14 cellular contexts compared by ENCODE assay signal in genomic region chr6:139515511-139515910, GRCh38.
A peak's percentile ranks its signal among the peaks of the same experiment; 100 is the strongest.
DNase-seq lines count a peak whose midpoint lies in the region; ATAC-seq and TF ChIP-seq lines count a peak whose summit lies in the region.
"Had no signal": no experiment of that assay in that cellular context is flagged by ENCODE, and none has a peak within 500 bp of the region (broad histone marks: within the 10 kb centered on the region; RNA-seq: fewer than 3 reads in every experiment).

No MANE protein-coding gene starts in this region.

- peak; percentile 66 for ATAC-seq in stimulated activated naive CD8-positive, alpha-beta T cell treated with anti-CD3 and anti-CD28 coated beads, Interleukin-15, amount 100 ng/mL, for 72 hours
- no peak for ATAC-seq in stimulated activated naive CD8-positive, alpha-beta T cell treated with anti-CD3 and anti-CD28 coated beads, Interleukin-15, Interleukin-2, amounts not matched to agents 100 U/mL and 50 U/mL, for 24 hours

- peaks cover 8% of the 10 kb centered on the region for H3K27me3 Mint-ChIP-seq in stimulated activated naive CD8-positive, alpha-beta T cell treated with anti-CD3 and anti-CD28 coated beads, Interleukin-15, amount 100 ng/mL, for 72 hours
- H3K27me3 Mint-ChIP-seq: activated naive CD4-positive, alpha-beta T cell treated with anti-CD3 and anti-CD28 coated beads, Interleukin-2, amount 50 U/mL, for 24 hours; B cell had no signal

- intact Hi-C loops in uterus (cut with DNase I; ENCODE audit: low total_unique reads) = no loop called here

- H3K9me3 Mint-ChIP-seq in stimulated activated naive CD8-positive, alpha-beta T cell treated with anti-CD3 and anti-CD28 coated beads, Interleukin-15, amount 100 ng/mL, for 72 hours = peaks cover 0 to 3% of the 10 kb centered on the region in 2 donors
- H3K9me3 Mint-ChIP-seq: activated naive CD4-positive, alpha-beta T cell treated with anti-CD3 and anti-CD28 coated beads, Interleukin-2, amount 50 U/mL, for 24 hours had no signal

- no peak for TF ChIP-seq POLR2A in uterus (IDR thresholded peaks at IDR 0.05)

- no peaks in the 10 kb centered on the region for H3K36me3 ChIP-seq in HAP-1 (replicated peaks)
- H3K36me3 ChIP-seq in uterus = no peaks in the 10 kb centered on the region

- TF ChIP-seq CTCF in uterus (IDR thresholded peaks at IDR 0.05) = no peak

- no peak for DNase-seq in stimulated activated naive CD8-positive, alpha-beta T cell treated with anti-CD3 and anti-CD28 coated beads, Interleukin-15, amount 100 ng/mL, for 72 hours
- no peak for DNase-seq in stimulated activated naive CD8-positive, alpha-beta T cell treated with anti-CD3 and anti-CD28 coated beads, Interleukin-15, Interleukin-2, amounts not matched to agents 100 U/mL and 50 U/mL, for 24 hours
- DNase-seq in NCI-H526 treated with DMSO at 0.1 percent for 48 hours (lab: John Stamatoyannopoulos, UW) (peak; percentile 12), glomerular visceral epithelial cell (ENCODE audit: extremely low spot score) (peak; percentile 33), HAP-1 (ENCODE audit: low spot score in 2 of 2) (no peak), uterus (no peak), NCI-H82 (lab: John Stamatoyannopoulos, UW) (no peak), GDM1 (lab: John Stamatoyannopoulos, UW) (no peak)
- DNase-seq: dorsolateral prefrontal cortex; left cardiac atrium; NCI-H1436 treated with DMSO at 0.1 percent for 48 hours; stimulated activated CD8-positive, alpha-beta memory T cell treated with anti-CD3 and anti-CD28 coated beads, Interleukin-4, amount 100 ng/mL, for 48 hours had no signal

- in situ Hi-C loops in HAP-1 (cut with MboI; ENCODE audit: low sequenced_read_pairs) = no loop called here

- no peaks in the 10 kb centered on the region for H3K27me3 ChIP-seq in HAP-1 (ENCODE audit: low read depth)
- no peaks in the 10 kb centered on the region for H3K27me3 ChIP-seq in uterus
- H3K27me3 ChIP-seq: dorsolateral prefrontal cortex had no signal

- no peak overlapping the region for H3K27ac Mint-ChIP-seq in stimulated activated naive CD8-positive, alpha-beta T cell treated with anti-CD3 and anti-CD28 coated beads, Interleukin-15, amount 100 ng/mL, for 72 hours
- H3K27ac Mint-ChIP-seq: activated naive CD4-positive, alpha-beta T cell treated with anti-CD3 and anti-CD28 coated beads, Interleukin-2, amount 50 U/mL, for 24 hours; B cell had no signal

- H3K27ac ChIP-seq in uterus = no peak overlapping the region
- H3K27ac ChIP-seq: dorsolateral prefrontal cortex had no signal

- H3K4me3 ChIP-seq in HAP-1 (no peak overlapping the region), uterus (no peak overlapping the region)
- H3K4me3 ChIP-seq: dorsolateral prefrontal cortex had no signal

- no peaks in the 10 kb centered on the region for H3K4me1 Mint-ChIP-seq in stimulated activated naive CD8-positive, alpha-beta T cell treated with anti-CD3 and anti-CD28 coated beads, Interleukin-15, amount 100 ng/mL, for 72 hours
- H3K4me1 Mint-ChIP-seq: B cell had no signal

- no peak overlapping the region for H3K4me3 Mint-ChIP-seq in stimulated activated naive CD8-positive, alpha-beta T cell treated with anti-CD3 and anti-CD28 coated beads, Interleukin-15, amount 100 ng/mL, for 72 hours
- H3K4me3 Mint-ChIP-seq: activated naive CD4-positive, alpha-beta T cell treated with anti-CD3 and anti-CD28 coated beads, Interleukin-2, amount 50 U/mL, for 24 hours; B cell had no signal

- H3K4me1 ChIP-seq in HAP-1 = no peaks in the 10 kb centered on the region
- peaks cover 0 to 5% of the 10 kb centered on the region in 2 donors for H3K4me1 ChIP-seq in uterus

- no peaks in the 10 kb centered on the region for H3K9me3 ChIP-seq in HAP-1
- no peaks in the 10 kb centered on the region for H3K9me3 ChIP-seq in uterus

Comparison
In these comparisons a context has a peak if more than half of its experiments do, and no peak if none do; other contexts are left out.
1. DNase-seq: peak in NCI-H526 treated with DMSO at 0.1 percent for 48 hours (single experiment) and glomerular visceral epithelial cell (single experiment); none in stimulated activated naive CD8-positive, alpha-beta T cell treated with anti-CD3 and anti-CD28 coated beads, Interleukin-15, amount 100 ng/mL, for 72 hours (0 of 2), stimulated activated naive CD8-positive, alpha-beta T cell treated with anti-CD3 and anti-CD28 coated beads, Interleukin-15, Interleukin-2, amounts not matched to agents 100 U/mL and 50 U/mL, for 24 hours (single experiment), HAP-1 (0 of 2), uterus (0 of 2), NCI-H82 (single experiment) and GDM1 (single experiment).